In the genomic region with DNA sequence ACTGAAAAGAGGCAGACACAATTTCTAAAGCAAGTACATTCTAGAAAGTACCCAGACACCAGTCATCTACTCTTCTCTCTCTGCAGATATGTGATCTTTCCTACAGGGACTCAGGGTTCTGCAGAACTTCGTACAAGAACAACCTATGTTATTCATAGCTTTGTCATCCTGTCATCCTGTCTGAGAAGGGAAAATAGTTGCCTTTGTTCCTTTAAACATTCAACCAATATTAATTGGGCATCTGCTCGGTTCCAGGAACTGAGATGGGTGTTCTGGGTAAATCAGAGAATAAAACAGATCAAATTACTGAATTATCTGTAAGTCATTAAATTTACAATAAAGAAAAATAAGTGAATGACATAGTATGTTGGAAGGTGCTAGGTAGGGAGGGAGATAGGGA, we compare ENCODE assay signal across 5 cellular contexts.
"Had no signal": no experiment of that assay in that cellular context is flagged by ENCODE, and none has a peak within 500 bp of the region (broad histone marks: within the 10 kb centered on the region; RNA-seq: fewer than 3 reads in every experiment).

No MANE protein-coding gene starts in this region.

- H3K27ac ChIP-seq: HL-60 had no signal

- DNase-seq: GOT3, H7, HFFc6 had no signal

- H3K36me3 ChIP-seq: HAP-1 had no signal

- H3K9me3 ChIP-seq: HAP-1 had no signal

- H3K4me3 ChIP-seq: HAP-1 had no signal
